Comparison of ENCODE assay signal across 18 cellular contexts in genomic region chr5:159102294-159102934, GRCh38. TPM values are rescaled to one million over a fixed set of nuclear protein-coding genes. Genes with fewer than 3 reads are reported as not detected.
DNase-seq lines count a peak whose midpoint lies in the region; ATAC-seq and TF ChIP-seq lines count a peak whose summit lies in the region.
"Had no signal": no experiment of that assay in that cellular context is flagged by ENCODE, and none has a peak within 500 bp of the region (broad histone marks: within the 10 kb centered on the region; RNA-seq: fewer than 3 reads in every experiment).

No MANE protein-coding gene starts in this region.

- POLR2A ChIA-PET in PC-3 (lab: Charles Lee; ENCODE audit: unreplicated experiment) = no interaction called here

- intact Hi-C loops in PC-3 (cut with micrococcal nuclease) = loop anchor here (5.0 kb wide), 1 partner anchor 270 kb away; no protein-coding TSS in a partner anchor

- H3K36me3 Mint-ChIP-seq in stimulated activated naive B cell treated with anti-CD40 and anti-IgM and Interleukin-4, amounts not matched to agents 10 μg/mL and 1 μg/mL and 100 μg/mL, for 72 hours = peaks cover 30 to 63% of the 10 kb centered on the region in 2 donors
- no peaks in the 10 kb centered on the region for H3K36me3 Mint-ChIP-seq in mesothelial cell of epicardium

- H3K9me3 Mint-ChIP-seq in stimulated activated naive B cell treated with anti-CD40 and anti-IgM and Interleukin-4, amounts not matched to agents 10 μg/mL and 1 μg/mL and 100 μg/mL, for 72 hours = no peaks in the 10 kb centered on the region
- H3K9me3 Mint-ChIP-seq in mesothelial cell of epicardium = no peaks in the 10 kb centered on the region

- peak overlapping the region; percentile 83 for H3K27ac Mint-ChIP-seq in stimulated activated naive B cell treated with anti-CD40 and anti-IgM and Interleukin-4, amounts not matched to agents 10 μg/mL and 1 μg/mL and 100 μg/mL, for 72 hours
- no peak overlapping the region for H3K27ac Mint-ChIP-seq in mesothelial cell of epicardium

- H4K20me1 ChIP-seq in PC-3 (ENCODE audit: low read length) = no peaks in the 10 kb centered on the region

- H3K4me3 ChIP-seq in GM08714 (ENCODE audit: low read length) (peak overlapping the region; percentile 70; the same call in 1 of the 2 replicates), PC-3 (ENCODE audit: low read length) (no peak overlapping the region), upper lobe of left lung (no peak overlapping the region)

- H3K79me2 ChIP-seq in PC-3 (ENCODE audit: low read length) = no peaks in the 10 kb centered on the region
- H3K79me2 ChIP-seq: parathyroid adenoma had no signal

- H2AFZ ChIP-seq in PC-3 (ENCODE audit: low read length) = no peak overlapping the region
- H2AFZ ChIP-seq: parathyroid adenoma had no signal

- no peak for TF ChIP-seq POLR2A in upper lobe of left lung (IDR thresholded peaks at IDR 0.05)

- peaks cover 50 to 69% of the 10 kb centered on the region in 2 donors for H3K4me1 Mint-ChIP-seq in stimulated activated naive B cell treated with anti-CD40 and anti-IgM and Interleukin-4, amounts not matched to agents 10 μg/mL and 1 μg/mL and 100 μg/mL, for 72 hours
- peaks cover 49% of the 10 kb centered on the region for H3K4me1 Mint-ChIP-seq in mesothelial cell of epicardium

- TF ChIP-seq CTCF in PC-3 (conservative IDR thresholded peaks at IDR 0.05; ENCODE audit: low read depth, low read length) (no peak), upper lobe of left lung (IDR thresholded peaks at IDR 0.05) (no peak), mesothelial cell of epicardium (IDR thresholded peaks at IDR 0.05; ENCODE audit: unreplicated experiment) (no peak)

- peak; percentile 43 for DNase-seq in NAMALWA (ENCODE audit: low spot score)
- DNase-seq in fibroblast of peridontal ligament (ENCODE audit: extremely low read depth) = peak; percentile 54
- no peak for DNase-seq in stimulated activated naive B cell treated with anti-CD40 and anti-IgM and Interleukin-4, amounts not matched to agents 10 μg/mL and 1 μg/mL and 100 μg/mL, for 72 hours
- DNase-seq in PC-3 = no peak
- no peak for DNase-seq in upper lobe of left lung
- DNase-seq in mesothelial cell of epicardium (ENCODE audit: low spot score in 2 of 2, unreplicated experiment in 2 of 2) = no peak
- DNase-seq: amygdala, DMS53, head of caudate nucleus, kidney, NCI-H1930, NCI-H748 treated with DMSO at 0.1 percent for 48 hours, spleen, T-helper 1 cell had no signal

- CTCF ChIA-PET in PC-3 (lab: Charles Lee) = no interaction called here

- H3K9me3 ChIP-seq in PC-3 (ENCODE audit: low read length) = no peaks in the 10 kb centered on the region
- no peaks in the 10 kb centered on the region for H3K9me3 ChIP-seq in upper lobe of left lung
- H3K9me3 ChIP-seq: spleen had no signal

- H3K9ac ChIP-seq in PC-3 (ENCODE audit: low read length) = no peak overlapping the region
- H3K9ac ChIP-seq: parathyroid adenoma had no signal

- no TSS peak for BruUV-seq in PC-3 (replicated peaks; lab: Mats Ljungman, UMichigan)

- no peaks in the 10 kb centered on the region for H3F3A ChIP-seq in PC-3 (ENCODE audit: low read length, unreplicated experiment)

- peak overlapping the region; percentile 86 to 90 for H3K4me3 Mint-ChIP-seq in stimulated activated naive B cell treated with anti-CD40 and anti-IgM and Interleukin-4, amounts not matched to agents 10 μg/mL and 1 μg/mL and 100 μg/mL, for 72 hours
- H3K4me3 Mint-ChIP-seq in mesothelial cell of epicardium = no peak overlapping the region

- no peaks in the 10 kb centered on the region for H3K36me3 ChIP-seq in PC-3 (ENCODE audit: low read depth, low read length)
- H3K36me3 ChIP-seq in upper lobe of left lung = no peaks in the 10 kb centered on the region
- H3K36me3 ChIP-seq: spleen had no signal

- H3K27ac ChIP-seq in PC-3 (ENCODE audit: low read length) (no peak overlapping the region), upper lobe of left lung (no peak overlapping the region)
- H3K27ac ChIP-seq: C4-2B, parathyroid adenoma had no signal

- H3K4me1 ChIP-seq in PC-3 (ENCODE audit: insufficient read depth, low read length) (peaks cover 14% of the 10 kb centered on the region; the same call in 1 of the 2 replicates), upper lobe of left lung (peaks cover 32 to 63% (median 36%) of the 10 kb centered on the region in 4 donors)
- H3K4me1 ChIP-seq: parathyroid adenoma had no signal

- TF ChIP-seq EP300 in upper lobe of left lung (IDR thresholded peaks at IDR 0.05) = no peak

- H3K9me2 ChIP-seq in PC-3 (replicated peaks; ENCODE audit: low read length) = no peaks in the 10 kb centered on the region

- WGBS in upper lobe of left lung, 2 donors = 81 to 100% methylated on average over 1 of the region's 1 CpG

- no peaks in the 10 kb centered on the region for H3K27me3 Mint-ChIP-seq in stimulated activated naive B cell treated with anti-CD40 and anti-IgM and Interleukin-4, amounts not matched to agents 10 μg/mL and 1 μg/mL and 100 μg/mL, for 72 hours
- H3K27me3 Mint-ChIP-seq in mesothelial cell of epicardium (ENCODE audit: low read depth) = peaks cover 99% of the 10 kb centered on the region

- ATAC-seq in stimulated activated naive B cell treated with anti-CD40 and anti-IgM and Interleukin-4, amounts not matched to agents 10 μg/mL and 1 μg/mL and 100 μg/mL, for 72 hours (replicated peaks) = no peak
- no peak for ATAC-seq in PC-3
- ATAC-seq in HG02642 (IDR thresholded peaks at IDR 0.05; ENCODE audit: poor library complexity, unreplicated experiment) = no peak
- no peak for ATAC-seq in upper lobe of left lung (ENCODE audit: low FRiP score in 2 of 2)

- H3K4me2 ChIP-seq in PC-3 (ENCODE audit: low read length) = no peak overlapping the region

- H3K27me3 ChIP-seq in PC-3 (ENCODE audit: low read length) = peaks cover 23% of the 10 kb centered on the region
- H3K27me3 ChIP-seq in upper lobe of left lung = peaks cover 0 to 52% (median 16%) of the 10 kb centered on the region in 4 donors

RNA-seq across cellular contexts. Expression of gene EBF1, which starts 2.7 kb away (rescaled TPM):
- total RNA-seq in PC-3 (2014; rRNA removed) (0.29 and 1.3 TPM in 2 replicates), upper lobe of left lung (10 to 100 TPM in 1 of 6 donors, 1 to 10 TPM in 5; 3.2 to 13.6 (median 5.3) TPM), mesothelial cell of epicardium (0.96 to 1.6 TPM (median 1.4 TPM) in 3 replicates)

Comparison
In these comparisons a context has a peak if more than half of its experiments do, and no peak if none do; other contexts are left out.
1. DNase-seq: peak in NAMALWA (single experiment) and fibroblast of peridontal ligament (single experiment); none in stimulated activated naive B cell treated with anti-CD40 and anti-IgM and Interleukin-4, amounts not matched to agents 10 μg/mL and 1 μg/mL and 100 μg/mL, for 72 hours (single experiment), PC-3 (single experiment), upper lobe of left lung (0 of 2) and mesothelial cell of epicardium (0 of 2).